Comparison of ENCODE assay signal across 1 cellular context in the genomic region with DNA sequence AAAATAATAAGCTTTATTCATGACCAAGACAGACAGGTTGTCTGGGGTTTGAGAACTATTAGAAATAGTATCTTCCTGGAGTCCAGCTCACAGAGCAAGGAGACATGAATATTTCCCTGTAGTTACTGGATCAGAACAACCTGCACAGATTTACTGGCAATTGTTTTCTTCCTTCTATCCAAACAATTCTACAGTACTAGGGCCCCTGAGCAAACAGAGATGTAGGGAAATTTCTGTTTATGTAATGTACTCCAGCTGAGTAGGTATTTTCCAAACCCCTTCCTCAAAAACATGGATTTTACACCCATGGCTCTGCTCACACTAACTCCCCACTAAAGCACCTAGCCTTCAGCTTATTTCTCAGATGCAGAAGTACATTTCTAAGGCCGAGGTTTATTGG.
TF ChIP-seq lines count a peak whose summit lies in the region.

No MANE protein-coding gene starts in this region.

TF ChIP-seq in HepG2, 621 proteins besides CTCF, POLR2A, EP300 and RAD21 (continues in another document):
- TF ChIP-seq, protein P1, sequence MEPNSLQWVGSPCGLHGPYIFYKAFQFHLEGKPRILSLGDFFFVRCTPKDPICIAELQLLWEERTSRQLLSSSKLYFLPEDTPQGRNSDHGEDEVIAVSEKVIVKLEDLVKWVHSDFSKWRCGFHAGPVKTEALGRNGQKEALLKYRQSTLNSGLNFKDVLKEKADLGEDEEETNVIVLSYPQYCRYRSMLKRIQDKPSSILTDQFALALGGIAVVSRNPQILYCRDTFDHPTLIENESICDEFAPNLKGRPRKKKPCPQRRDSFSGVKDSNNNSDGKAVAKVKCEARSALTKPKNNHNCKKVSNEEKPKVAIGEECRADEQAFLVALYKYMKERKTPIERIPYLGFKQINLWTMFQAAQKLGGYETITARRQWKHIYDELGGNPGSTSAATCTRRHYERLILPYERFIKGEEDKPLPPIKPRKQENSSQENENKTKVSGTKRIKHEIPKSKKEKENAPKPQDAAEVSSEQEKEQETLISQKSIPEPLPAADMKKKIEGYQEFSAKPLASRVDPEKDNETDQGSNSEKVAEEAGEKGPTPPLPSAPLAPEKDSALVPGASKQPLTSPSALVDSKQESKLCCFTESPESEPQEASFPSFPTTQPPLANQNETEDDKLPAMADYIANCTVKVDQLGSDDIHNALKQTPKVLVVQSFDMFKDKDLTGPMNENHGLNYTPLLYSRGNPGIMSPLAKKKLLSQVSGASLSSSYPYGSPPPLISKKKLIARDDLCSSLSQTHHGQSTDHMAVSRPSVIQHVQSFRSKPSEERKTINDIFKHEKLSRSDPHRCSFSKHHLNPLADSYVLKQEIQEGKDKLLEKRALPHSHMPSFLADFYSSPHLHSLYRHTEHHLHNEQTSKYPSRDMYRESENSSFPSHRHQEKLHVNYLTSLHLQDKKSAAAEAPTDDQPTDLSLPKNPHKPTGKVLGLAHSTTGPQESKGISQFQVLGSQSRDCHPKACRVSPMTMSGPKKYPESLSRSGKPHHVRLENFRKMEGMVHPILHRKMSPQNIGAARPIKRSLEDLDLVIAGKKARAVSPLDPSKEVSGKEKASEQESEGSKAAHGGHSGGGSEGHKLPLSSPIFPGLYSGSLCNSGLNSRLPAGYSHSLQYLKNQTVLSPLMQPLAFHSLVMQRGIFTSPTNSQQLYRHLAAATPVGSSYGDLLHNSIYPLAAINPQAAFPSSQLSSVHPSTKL (CRISPR knock-in tag; IDR thresholded peaks at IDR 0.05): peak; percentile 59
- TF ChIP-seq TRIM24 (CRISPR knock-in tag; IDR thresholded peaks at IDR 0.05): no peak
- TF ChIP-seq HMG20A (CRISPR knock-in tag; IDR thresholded peaks at IDR 0.05; ENCODE audit: borderline replicate concordance): peak; percentile 40; the same call in 1 of the 2 replicates
- no peak for TF ChIP-seq ZNF782 (CRISPR knock-in tag; IDR thresholded peaks at IDR 0.05; ENCODE audit: borderline replicate concordance)
- no peak for TF ChIP-seq NFYB (CRISPR knock-in tag; IDR thresholded peaks at IDR 0.05)
- no peak for TF ChIP-seq NR1H2 (CRISPR knock-in tag; IDR thresholded peaks at IDR 0.05; ENCODE audit: borderline replicate concordance, low read depth)
- TF ChIP-seq, protein P2, sequence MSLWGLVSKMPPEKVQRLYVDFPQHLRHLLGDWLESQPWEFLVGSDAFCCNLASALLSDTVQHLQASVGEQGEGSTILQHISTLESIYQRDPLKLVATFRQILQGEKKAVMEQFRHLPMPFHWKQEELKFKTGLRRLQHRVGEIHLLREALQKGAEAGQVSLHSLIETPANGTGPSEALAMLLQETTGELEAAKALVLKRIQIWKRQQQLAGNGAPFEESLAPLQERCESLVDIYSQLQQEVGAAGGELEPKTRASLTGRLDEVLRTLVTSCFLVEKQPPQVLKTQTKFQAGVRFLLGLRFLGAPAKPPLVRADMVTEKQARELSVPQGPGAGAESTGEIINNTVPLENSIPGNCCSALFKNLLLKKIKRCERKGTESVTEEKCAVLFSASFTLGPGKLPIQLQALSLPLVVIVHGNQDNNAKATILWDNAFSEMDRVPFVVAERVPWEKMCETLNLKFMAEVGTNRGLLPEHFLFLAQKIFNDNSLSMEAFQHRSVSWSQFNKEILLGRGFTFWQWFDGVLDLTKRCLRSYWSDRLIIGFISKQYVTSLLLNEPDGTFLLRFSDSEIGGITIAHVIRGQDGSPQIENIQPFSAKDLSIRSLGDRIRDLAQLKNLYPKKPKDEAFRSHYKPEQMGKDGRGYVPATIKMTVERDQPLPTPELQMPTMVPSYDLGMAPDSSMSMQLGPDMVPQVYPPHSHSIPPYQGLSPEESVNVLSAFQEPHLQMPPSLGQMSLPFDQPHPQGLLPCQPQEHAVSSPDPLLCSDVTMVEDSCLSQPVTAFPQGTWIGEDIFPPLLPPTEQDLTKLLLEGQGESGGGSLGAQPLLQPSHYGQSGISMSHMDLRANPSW (CRISPR knock-in tag; IDR thresholded peaks at IDR 0.05; ENCODE audit: borderline replicate concordance): no peak
- no peak for TF ChIP-seq ZNF660 (CRISPR knock-in tag; IDR thresholded peaks at IDR 0.05; ENCODE audit: borderline replicate concordance, low read depth)
- TF ChIP-seq SNAPC2 (CRISPR knock-in tag; IDR thresholded peaks at IDR 0.05): no peak
- no peak for TF ChIP-seq ZSCAN20 (CRISPR knock-in tag; IDR thresholded peaks at IDR 0.05; ENCODE audit: borderline replicate concordance)
- no peak for TF ChIP-seq NPAS2 (CRISPR knock-in tag; IDR thresholded peaks at IDR 0.05; ENCODE audit: borderline replicate concordance)
- TF ChIP-seq MAFK (conservative IDR thresholded peaks at IDR 0.05 in 1 of 2, IDR thresholded peaks at IDR 0.05 in 1 of 2; ENCODE audit: low read length in 2 of 2): peak in 1 of 2 experiments; percentile 33; a peak in 2 of 4 replicates
- TF ChIP-seq PHF20 (CRISPR knock-in tag; IDR thresholded peaks at IDR 0.05): no peak
- TF ChIP-seq NFKB2 (CRISPR knock-in tag; IDR thresholded peaks at IDR 0.05; ENCODE audit: borderline replicate concordance): no peak
- TF ChIP-seq FOXP1 (IDR thresholded peaks at IDR 0.05): no peak
- TF ChIP-seq FOXP1 (CRISPR knock-in tag; IDR thresholded peaks at IDR 0.05): peak; percentile 58; the same call in 1 of the 2 replicates
- TF ChIP-seq, protein P3, sequence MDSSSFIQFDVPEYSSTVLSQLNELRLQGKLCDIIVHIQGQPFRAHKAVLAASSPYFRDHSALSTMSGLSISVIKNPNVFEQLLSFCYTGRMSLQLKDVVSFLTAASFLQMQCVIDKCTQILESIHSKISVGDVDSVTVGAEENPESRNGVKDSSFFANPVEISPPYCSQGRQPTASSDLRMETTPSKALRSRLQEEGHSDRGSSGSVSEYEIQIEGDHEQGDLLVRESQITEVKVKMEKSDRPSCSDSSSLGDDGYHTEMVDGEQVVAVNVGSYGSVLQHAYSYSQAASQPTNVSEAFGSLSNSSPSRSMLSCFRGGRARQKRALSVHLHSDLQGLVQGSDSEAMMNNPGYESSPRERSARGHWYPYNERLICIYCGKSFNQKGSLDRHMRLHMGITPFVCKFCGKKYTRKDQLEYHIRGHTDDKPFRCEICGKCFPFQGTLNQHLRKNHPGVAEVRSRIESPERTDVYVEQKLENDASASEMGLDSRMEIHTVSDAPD (CRISPR knock-in tag; IDR thresholded peaks at IDR 0.05): no peak
- TF ChIP-seq GFI1 (CRISPR knock-in tag; IDR thresholded peaks at IDR 0.05; ENCODE audit: borderline replicate concordance): peak; percentile 78
- TF ChIP-seq, protein P4, sequence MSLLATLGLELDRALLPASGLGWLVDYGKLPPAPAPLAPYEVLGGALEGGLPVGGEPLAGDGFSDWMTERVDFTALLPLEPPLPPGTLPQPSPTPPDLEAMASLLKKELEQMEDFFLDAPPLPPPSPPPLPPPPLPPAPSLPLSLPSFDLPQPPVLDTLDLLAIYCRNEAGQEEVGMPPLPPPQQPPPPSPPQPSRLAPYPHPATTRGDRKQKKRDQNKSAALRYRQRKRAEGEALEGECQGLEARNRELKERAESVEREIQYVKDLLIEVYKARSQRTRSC (CRISPR knock-in tag; IDR thresholded peaks at IDR 0.05; ENCODE audit: low read depth): no peak
- no peak for TF ChIP-seq ZFP37 (CRISPR knock-in tag; IDR thresholded peaks at IDR 0.05; ENCODE audit: borderline replicate concordance)
- 0 out of 2 replicates have a peak, but pooled peaks have one; percentile 33 for TF ChIP-seq GATAD2A (CRISPR knock-in tag; IDR thresholded peaks at IDR 0.05)
- TF ChIP-seq ZNF567 (CRISPR knock-in tag; IDR thresholded peaks at IDR 0.05; ENCODE audit: borderline replicate concordance): no peak
- TF ChIP-seq SOX5 (CRISPR knock-in tag; IDR thresholded peaks at IDR 0.05; ENCODE audit: borderline replicate concordance): peak; percentile 64; the same call in 1 of the 2 replicates
- no peak for TF ChIP-seq MXI1 (IDR thresholded peaks at IDR 0.05; ENCODE audit: borderline replicate concordance, low read depth, low read length)
- no peak for TF ChIP-seq SOX13 (IDR thresholded peaks at IDR 0.05)
- peak in 1 of 2 experiments; percentile 67; a peak in 2 of 4 replicates for TF ChIP-seq SOX13 (CRISPR knock-in tag; conservative IDR thresholded peaks at IDR 0.05 in 1 of 2, IDR thresholded peaks at IDR 0.05 in 1 of 2)
- TF ChIP-seq ZNF501 (CRISPR knock-in tag; IDR thresholded peaks at IDR 0.05): no peak
- TF ChIP-seq, protein P5, sequence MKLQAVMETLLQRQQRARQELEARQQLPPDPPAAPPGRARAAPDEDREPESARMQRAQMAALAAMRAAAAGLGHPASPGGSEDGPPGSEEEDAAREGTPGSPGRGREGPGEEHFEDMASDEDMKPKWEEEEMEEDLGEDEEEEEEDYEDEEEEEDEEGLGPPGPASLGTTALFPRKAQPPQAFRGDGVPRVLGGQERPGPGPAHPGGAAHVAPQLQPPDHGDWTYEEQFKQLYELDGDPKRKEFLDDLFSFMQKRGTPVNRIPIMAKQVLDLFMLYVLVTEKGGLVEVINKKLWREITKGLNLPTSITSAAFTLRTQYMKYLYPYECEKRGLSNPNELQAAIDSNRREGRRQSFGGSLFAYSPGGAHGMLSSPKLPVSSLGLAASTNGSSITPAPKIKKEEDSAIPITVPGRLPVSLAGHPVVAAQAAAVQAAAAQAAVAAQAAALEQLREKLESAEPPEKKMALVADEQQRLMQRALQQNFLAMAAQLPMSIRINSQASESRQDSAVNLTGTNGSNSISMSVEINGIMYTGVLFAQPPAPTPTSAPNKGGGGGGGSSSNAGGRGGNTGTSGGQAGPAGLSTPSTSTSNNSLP (IDR thresholded peaks at IDR 0.05; ENCODE audit: low read depth, low read length): no peak
- TF ChIP-seq, protein P6, sequence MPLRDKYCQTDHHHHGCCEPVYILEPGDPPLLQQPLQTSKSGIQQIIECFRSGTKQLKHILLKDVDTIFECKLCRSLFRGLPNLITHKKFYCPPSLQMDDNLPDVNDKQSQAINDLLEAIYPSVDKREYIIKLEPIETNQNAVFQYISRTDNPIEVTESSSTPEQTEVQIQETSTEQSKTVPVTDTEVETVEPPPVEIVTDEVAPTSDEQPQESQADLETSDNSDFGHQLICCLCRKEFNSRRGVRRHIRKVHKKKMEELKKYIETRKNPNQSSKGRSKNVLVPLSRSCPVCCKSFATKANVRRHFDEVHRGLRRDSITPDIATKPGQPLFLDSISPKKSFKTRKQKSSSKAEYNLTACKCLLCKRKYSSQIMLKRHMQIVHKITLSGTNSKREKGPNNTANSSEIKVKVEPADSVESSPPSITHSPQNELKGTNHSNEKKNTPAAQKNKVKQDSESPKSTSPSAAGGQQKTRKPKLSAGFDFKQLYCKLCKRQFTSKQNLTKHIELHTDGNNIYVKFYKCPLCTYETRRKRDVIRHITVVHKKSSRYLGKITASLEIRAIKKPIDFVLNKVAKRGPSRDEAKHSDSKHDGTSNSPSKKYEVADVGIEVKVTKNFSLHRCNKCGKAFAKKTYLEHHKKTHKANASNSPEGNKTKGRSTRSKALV (CRISPR knock-in tag; IDR thresholded peaks at IDR 0.05): no peak
- TF ChIP-seq, protein P7, sequence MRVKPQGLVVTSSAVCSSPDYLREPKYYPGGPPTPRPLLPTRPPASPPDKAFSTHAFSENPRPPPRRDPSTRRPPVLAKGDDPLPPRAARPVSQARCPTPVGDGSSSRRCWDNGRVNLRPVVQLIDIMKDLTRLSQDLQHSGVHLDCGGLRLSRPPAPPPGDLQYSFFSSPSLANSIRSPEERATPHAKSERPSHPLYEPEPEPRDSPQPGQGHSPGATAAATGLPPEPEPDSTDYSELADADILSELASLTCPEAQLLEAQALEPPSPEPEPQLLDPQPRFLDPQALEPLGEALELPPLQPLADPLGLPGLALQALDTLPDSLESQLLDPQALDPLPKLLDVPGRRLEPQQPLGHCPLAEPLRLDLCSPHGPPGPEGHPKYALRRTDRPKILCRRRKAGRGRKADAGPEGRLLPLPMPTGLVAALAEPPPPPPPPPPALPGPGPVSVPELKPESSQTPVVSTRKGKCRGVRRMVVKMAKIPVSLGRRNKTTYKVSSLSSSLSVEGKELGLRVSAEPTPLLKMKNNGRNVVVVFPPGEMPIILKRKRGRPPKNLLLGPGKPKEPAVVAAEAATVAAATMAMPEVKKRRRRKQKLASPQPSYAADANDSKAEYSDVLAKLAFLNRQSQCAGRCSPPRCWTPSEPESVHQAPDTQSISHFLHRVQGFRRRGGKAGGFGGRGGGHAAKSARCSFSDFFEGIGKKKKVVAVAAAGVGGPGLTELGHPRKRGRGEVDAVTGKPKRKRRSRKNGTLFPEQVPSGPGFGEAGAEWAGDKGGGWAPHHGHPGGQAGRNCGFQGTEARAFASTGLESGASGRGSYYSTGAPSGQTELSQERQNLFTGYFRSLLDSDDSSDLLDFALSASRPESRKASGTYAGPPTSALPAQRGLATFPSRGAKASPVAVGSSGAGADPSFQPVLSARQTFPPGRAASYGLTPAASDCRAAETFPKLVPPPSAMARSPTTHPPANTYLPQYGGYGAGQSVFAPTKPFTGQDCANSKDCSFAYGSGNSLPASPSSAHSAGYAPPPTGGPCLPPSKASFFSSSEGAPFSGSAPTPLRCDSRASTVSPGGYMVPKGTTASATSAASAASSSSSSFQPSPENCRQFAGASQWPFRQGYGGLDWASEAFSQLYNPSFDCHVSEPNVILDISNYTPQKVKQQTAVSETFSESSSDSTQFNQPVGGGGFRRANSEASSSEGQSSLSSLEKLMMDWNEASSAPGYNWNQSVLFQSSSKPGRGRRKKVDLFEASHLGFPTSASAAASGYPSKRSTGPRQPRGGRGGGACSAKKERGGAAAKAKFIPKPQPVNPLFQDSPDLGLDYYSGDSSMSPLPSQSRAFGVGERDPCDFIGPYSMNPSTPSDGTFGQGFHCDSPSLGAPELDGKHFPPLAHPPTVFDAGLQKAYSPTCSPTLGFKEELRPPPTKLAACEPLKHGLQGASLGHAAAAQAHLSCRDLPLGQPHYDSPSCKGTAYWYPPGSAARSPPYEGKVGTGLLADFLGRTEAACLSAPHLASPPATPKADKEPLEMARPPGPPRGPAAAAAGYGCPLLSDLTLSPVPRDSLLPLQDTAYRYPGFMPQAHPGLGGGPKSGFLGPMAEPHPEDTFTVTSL (CRISPR knock-in tag; IDR thresholded peaks at IDR 0.05; ENCODE audit: borderline replicate concordance): peak; percentile 20; the same call in 1 of the 2 replicates
- TF ChIP-seq, protein P8, sequence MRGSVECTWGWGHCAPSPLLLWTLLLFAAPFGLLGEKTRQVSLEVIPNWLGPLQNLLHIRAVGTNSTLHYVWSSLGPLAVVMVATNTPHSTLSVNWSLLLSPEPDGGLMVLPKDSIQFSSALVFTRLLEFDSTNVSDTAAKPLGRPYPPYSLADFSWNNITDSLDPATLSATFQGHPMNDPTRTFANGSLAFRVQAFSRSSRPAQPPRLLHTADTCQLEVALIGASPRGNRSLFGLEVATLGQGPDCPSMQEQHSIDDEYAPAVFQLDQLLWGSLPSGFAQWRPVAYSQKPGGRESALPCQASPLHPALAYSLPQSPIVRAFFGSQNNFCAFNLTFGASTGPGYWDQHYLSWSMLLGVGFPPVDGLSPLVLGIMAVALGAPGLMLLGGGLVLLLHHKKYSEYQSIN (CRISPR knock-in tag; IDR thresholded peaks at IDR 0.05; ENCODE audit: borderline replicate concordance): no peak
- no peak for TF ChIP-seq CC2D1A (CRISPR knock-in tag; IDR thresholded peaks at IDR 0.05)
- peak; percentile 49; the same call in 1 of the 2 replicates for TF ChIP-seq FOXA3 (CRISPR knock-in tag; IDR thresholded peaks at IDR 0.05)
- TF ChIP-seq ZNF616 (CRISPR knock-in tag; IDR thresholded peaks at IDR 0.05; ENCODE audit: low read depth): no peak
- TF ChIP-seq, protein P9, sequence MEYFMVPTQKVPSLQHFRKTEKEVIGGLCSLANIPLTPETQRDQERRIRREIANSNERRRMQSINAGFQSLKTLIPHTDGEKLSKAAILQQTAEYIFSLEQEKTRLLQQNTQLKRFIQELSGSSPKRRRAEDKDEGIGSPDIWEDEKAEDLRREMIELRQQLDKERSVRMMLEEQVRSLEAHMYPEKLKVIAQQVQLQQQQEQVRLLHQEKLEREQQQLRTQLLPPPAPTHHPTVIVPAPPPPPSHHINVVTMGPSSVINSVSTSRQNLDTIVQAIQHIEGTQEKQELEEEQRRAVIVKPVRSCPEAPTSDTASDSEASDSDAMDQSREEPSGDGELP (IDR thresholded peaks at IDR 0.05; ENCODE audit: borderline replicate concordance, low read depth): 0 out of 2 replicates have a peak, but pooled peaks have one; percentile 12
- no peak for TF ChIP-seq HES4 (CRISPR knock-in tag; IDR thresholded peaks at IDR 0.05; ENCODE audit: borderline replicate concordance)
- no peak for TF ChIP-seq SOX6 (IDR thresholded peaks at IDR 0.05)
- peak; percentile 56; the same call in 1 of the 2 replicates for TF ChIP-seq SOX6 (CRISPR knock-in tag; IDR thresholded peaks at IDR 0.05)
